ENCODE assay signal across 1 cellular context in genomic region chr10:49273082-49273465, GRCh38.
TF ChIP-seq lines count a peak whose summit lies in the region.

No MANE protein-coding gene starts in this region.

TF ChIP-seq in HepG2, 621 proteins besides CTCF, POLR2A, EP300 and RAD21 (continued from another document):
- TF ChIP-seq PATZ1 (CRISPR knock-in tag; IDR thresholded peaks at IDR 0.05) (no peak), SRY (CRISPR knock-in tag; IDR thresholded peaks at IDR 0.05) (no peak), BRD4 (CRISPR knock-in tag; IDR thresholded peaks at IDR 0.05) (no peak), ZNF720 (CRISPR knock-in tag; IDR thresholded peaks at IDR 0.05) (no peak), NFYB (CRISPR knock-in tag; IDR thresholded peaks at IDR 0.05) (no peak), MNT (IDR thresholded peaks at IDR 0.05) (no peak), ZBTB34 (CRISPR knock-in tag; IDR thresholded peaks at IDR 0.05) (no peak), ZNF501 (CRISPR knock-in tag; IDR thresholded peaks at IDR 0.05) (no peak), ZNF260 (CRISPR knock-in tag; IDR thresholded peaks at IDR 0.05; ENCODE audit: borderline replicate concordance, low read depth) (no peak), ZBTB10 (CRISPR knock-in tag; IDR thresholded peaks at IDR 0.05; ENCODE audit: borderline replicate concordance) (no peak), DR1 (CRISPR knock-in tag; IDR thresholded peaks at IDR 0.05) (no peak), ZNF318 (CRISPR knock-in tag; IDR thresholded peaks at IDR 0.05) (no peak), HNRNPLL (IDR thresholded peaks at IDR 0.05; ENCODE audit: low read depth, low read length, poor library complexity, severe bottlenecking) (no peak), ASH2L (IDR thresholded peaks at IDR 0.05; ENCODE audit: insufficient read length, low read depth, low read length) (no peak), ZNF180 (CRISPR knock-in tag; IDR thresholded peaks at IDR 0.05; ENCODE audit: borderline replicate concordance, low read depth) (no peak), ZBTB8A (CRISPR knock-in tag; IDR thresholded peaks at IDR 0.05; ENCODE audit: borderline replicate concordance, low read depth) (no peak), ZNF337 (CRISPR knock-in tag; IDR thresholded peaks at IDR 0.05; ENCODE audit: borderline replicate concordance, low read depth) (no peak)
